Comparison of ENCODE assay signal across 15 cellular contexts in genomic region chr10:60388709-60389241, GRCh38. TPM values are rescaled to one million over a fixed set of nuclear protein-coding genes. Genes with fewer than 3 reads are reported as not detected.
A peak's percentile ranks its signal among the peaks of the same experiment; 100 is the strongest.
DNase-seq lines count a peak whose midpoint lies in the region; ATAC-seq and TF ChIP-seq lines count a peak whose summit lies in the region.
"Had no signal": no experiment of that assay in that cellular context is flagged by ENCODE, and none has a peak within 500 bp of the region (broad histone marks: within the 10 kb centered on the region; RNA-seq: fewer than 3 reads in every experiment).

No MANE protein-coding gene starts in this region.

- H3K79me2 ChIP-seq in Karpas-422 (ENCODE audit: low read length): no peaks in the 10 kb centered on the region

- H3K9ac ChIP-seq in Karpas-422 (ENCODE audit: low read length): no peak overlapping the region

- DNase-seq in Ammon's horn (ENCODE audit: low spot score) (peak; percentile 71), Karpas-422 (peak; percentile 40), naive B cell (peak; percentile 17), nephron progenitor cell (no peak)
- no peak for DNase-seq in stimulated activated CD4-positive, alpha-beta T cell treated with anti-CD3 and anti-CD28 coated beads, Interleukin-4, amount 100 ng/mL, for 4 hours
- DNase-seq: activated CD8-positive, alpha-beta memory T cell treated with anti-CD3 and anti-CD28 coated beads for 24 hours; CD4-positive, alpha-beta T cell; NCI-H2227 treated with DMSO at 0.1 percent for 48 hours; sigmoid colon; SJCRH30 had no signal

- H3K27me3 Mint-ChIP-seq in brain (peaks cover 11% of the 10 kb centered on the region), naive B cell (no peaks in the 10 kb centered on the region), nephron progenitor cell (ENCODE audit: low read depth, poor library complexity) (peaks cover 6% of the 10 kb centered on the region)
- H3K27me3 Mint-ChIP-seq: CD4-positive, alpha-beta T cell had no signal

- H3K27ac Mint-ChIP-seq in brain (peak overlapping the region; percentile 80 to 96 (median 88)), naive B cell (peak overlapping the region in 4 of 6 donors; percentile 70 to 90 (median 80)), nephron progenitor cell (no peak overlapping the region)
- H3K27ac Mint-ChIP-seq: CD4-positive, alpha-beta T cell had no signal

- no peaks in the 10 kb centered on the region for H3K9me3 ChIP-seq in Karpas-422 (ENCODE audit: low read length)
- H3K9me3 ChIP-seq: HAP-1, sigmoid colon, SJCRH30 had no signal

- H3K4me1 Mint-ChIP-seq in brain (peaks cover 76% of the 10 kb centered on the region), naive B cell (peaks cover 23 to 32% (median 24%) of the 10 kb centered on the region in 3 donors), nephron progenitor cell (peaks cover 16% of the 10 kb centered on the region)

- H3K4me3 ChIP-seq in Karpas-422 (ENCODE audit: low read length): no peak overlapping the region
- H3K4me3 ChIP-seq: HAP-1, lung, sigmoid colon, SJCRH30 had no signal

- H3K4me1 ChIP-seq in Karpas-422 (ENCODE audit: low read length): peaks cover 5% of the 10 kb centered on the region
- H3K4me1 ChIP-seq: SJCRH30 had no signal

- ATAC-seq in naive B cell (ENCODE audit: low read depth in 2 of 2): peak; percentile 43 to 74
- no peak for ATAC-seq in GM18907 (IDR thresholded peaks at IDR 0.05; ENCODE audit: unreplicated experiment)
- no peak for ATAC-seq in HG03520 (IDR thresholded peaks at IDR 0.05; ENCODE audit: unreplicated experiment)

- H3K9me3 Mint-ChIP-seq in brain (no peaks in the 10 kb centered on the region), naive B cell (no peaks in the 10 kb centered on the region), nephron progenitor cell (no peaks in the 10 kb centered on the region)
- H3K9me3 Mint-ChIP-seq: CD4-positive, alpha-beta T cell had no signal

- H3K4me3 Mint-ChIP-seq in brain (peak overlapping the region; percentile 69 to 87 (median 82)), naive B cell (peak overlapping the region in 4 of 8 donors; percentile 23 to 78 (median 62)), nephron progenitor cell (no peak overlapping the region)
- H3K4me3 Mint-ChIP-seq: CD4-positive, alpha-beta T cell had no signal

- no peaks in the 10 kb centered on the region for H3K36me3 ChIP-seq in Karpas-422 (ENCODE audit: insufficient read depth, low read length)
- H3K36me3 ChIP-seq: HAP-1, sigmoid colon, SJCRH30 had no signal

- no peaks in the 10 kb centered on the region for H4K20me1 ChIP-seq in Karpas-422 (ENCODE audit: insufficient read depth, low read depth, low read length)

- H3K27ac ChIP-seq in Karpas-422 (ENCODE audit: low read length): no peak overlapping the region
- H3K27ac ChIP-seq: SJCRH30 had no signal

- no peaks in the 10 kb centered on the region; the same call in 1 of the 2 replicates for H3K27me3 ChIP-seq in Karpas-422 (ENCODE audit: low read length)
- H3K27me3 ChIP-seq: sigmoid colon, SJCRH30 had no signal

- no peak overlapping the region for H3K4me2 ChIP-seq in Karpas-422 (ENCODE audit: low read depth, low read length, poor library complexity, severe bottlenecking)

- H2AFZ ChIP-seq in Karpas-422 (ENCODE audit: low read length): peak overlapping the region; percentile 32; the same call in 1 of the 2 replicates

- TF ChIP-seq CTCF in brain (conservative IDR thresholded peaks at IDR 0.05): no peak
- TF ChIP-seq CTCF in nephron progenitor cell (IDR thresholded peaks at IDR 0.05): no peak

- H3K9me2 ChIP-seq in Karpas-422 (replicated peaks; ENCODE audit: insufficient read depth, low read length): no peaks in the 10 kb centered on the region

- H3K36me3 Mint-ChIP-seq in brain (no peaks in the 10 kb centered on the region), naive B cell (no peaks in the 10 kb centered on the region), nephron progenitor cell (ENCODE audit: low read depth) (no peaks in the 10 kb centered on the region)

RNA-seq across cellular contexts. Expression of gene ANK3, which starts 0.9 kb away (rescaled TPM):
- total RNA-seq in Karpas-422 (2014; rRNA removed; shearing (Covaris generic); ENCODE audit: low replicate concordance): 3.3 and 7.0 TPM in 2 replicates
- polyA plus RNA-seq in brain (ENCODE audit: insufficient read depth, low read depth, low replicate concordance) (22.3 TPM), naive B cell (ENCODE audit: low read depth in 6 of 6) (1 to 10 TPM in 5 of 6 donors, not detected in 1; 1.3 to 3.8 (median 2.5) TPM)

Comparison
In these comparisons a context has a peak if more than half of its experiments do, and no peak if none do; other contexts are left out.
1. DNase-seq: peak in Ammon's horn (single experiment), Karpas-422 (single experiment) and naive B cell (single experiment); none in nephron progenitor cell (single experiment) and stimulated activated CD4-positive, alpha-beta T cell treated with anti-CD3 and anti-CD28 coated beads, Interleukin-4, amount 100 ng/mL, for 4 hours (0 of 2).
2. ATAC-seq: peak in naive B cell (2 of 2); none in GM18907 (single experiment) and HG03520 (single experiment).